1 cellular context compared by ENCODE assay signal in genomic region chr1:33516891-33517550, GRCh38.
TF ChIP-seq lines count a peak whose summit lies in the region.

No MANE protein-coding gene starts in this region.

TF ChIP-seq in SK-N-SH, 30 proteins besides CTCF, POLR2A, EP300 and RAD21 (continued from another document):
- TF ChIP-seq USF1 (IDR thresholded peaks at IDR 0.05; ENCODE audit: borderline replicate concordance, low read depth), result no peak
- no peak for TF ChIP-seq EZH2phosphoT487 (IDR thresholded peaks at IDR 0.05; ENCODE audit: borderline replicate concordance, low read depth)
- TF ChIP-seq RFX5 (IDR thresholded peaks at IDR 0.05; ENCODE audit: low read length), result no peak
- no peak for TF ChIP-seq FOXM1 (IDR thresholded peaks at IDR 0.05; ENCODE audit: low read depth)
- no peak for TF ChIP-seq NFIC (IDR thresholded peaks at IDR 0.05; ENCODE audit: borderline replicate concordance)
- TF ChIP-seq PBX3 (IDR thresholded peaks at IDR 0.05), result no peak
- TF ChIP-seq TAF1 (IDR thresholded peaks at IDR 0.05; ENCODE audit: borderline replicate concordance, low read depth, low read length), result no peak
- TF ChIP-seq SIN3A (IDR thresholded peaks at IDR 0.05; ENCODE audit: borderline replicate concordance, low read depth, low read length), result no peak
- TF ChIP-seq REST (IDR thresholded peaks at IDR 0.05; ENCODE audit: low read depth, low read length), result no peak
- no peak for TF ChIP-seq FOXJ3 (CRISPR knock-in tag; IDR thresholded peaks at IDR 0.05)
- no peak for TF ChIP-seq YY1 (IDR thresholded peaks at IDR 0.05; ENCODE audit: low read depth)
- TF ChIP-seq JUND (IDR thresholded peaks at IDR 0.05), result no peak
- no peak for TF ChIP-seq GABPA (IDR thresholded peaks at IDR 0.05; ENCODE audit: low read depth)
- TF ChIP-seq ZBTB33 (IDR thresholded peaks at IDR 0.05; ENCODE audit: borderline replicate concordance, low read depth), result no peak
